Comparison of ENCODE assay signal across 2 cellular contexts in genomic region chr15:41494922-41495735, GRCh38.
TF ChIP-seq lines count a peak whose summit lies in the region.

No MANE protein-coding gene starts in this region.

TF ChIP-seq in SK-N-SH, 30 proteins besides CTCF, POLR2A, EP300 and RAD21 (continued from another document):
- TF ChIP-seq TEAD4 (IDR thresholded peaks at IDR 0.05; ENCODE audit: borderline replicate concordance, insufficient read depth) (no peak), MEF2A (IDR thresholded peaks at IDR 0.05; ENCODE audit: borderline replicate concordance, low read depth) (no peak), ELF1 (IDR thresholded peaks at IDR 0.05) (no peak), USF2 (IDR thresholded peaks at IDR 0.05; ENCODE audit: borderline replicate concordance, low read depth, low read length) (no peak), POLR2AphosphoS5 (IDR thresholded peaks at IDR 0.05; ENCODE audit: low read depth, low read length) (no peak), FOSL2 (IDR thresholded peaks at IDR 0.05; ENCODE audit: borderline replicate concordance, low read depth) (no peak), FOXJ3 (CRISPR knock-in tag; IDR thresholded peaks at IDR 0.05) (no peak)

TF ChIP-seq in SK-N-SH treated with all-trans-retinoic acid at 6 μM for 48 hours, 23 proteins besides CTCF, POLR2A, EP300 and RAD21 (continued from another document):
- no peak for TF ChIP-seq TSHZ2 (CRISPR knock-in tag; IDR thresholded peaks at IDR 0.05)
- no peak for TF ChIP-seq CSDC2 (CRISPR knock-in tag; IDR thresholded peaks at IDR 0.05)
- TF ChIP-seq SNAI2 (CRISPR knock-in tag; IDR thresholded peaks at IDR 0.05): no peak
- TF ChIP-seq CREB5 (CRISPR knock-in tag; IDR thresholded peaks at IDR 0.05; ENCODE audit: low read depth): no peak
- no peak for TF ChIP-seq TCF4 (CRISPR knock-in tag; IDR thresholded peaks at IDR 0.05; ENCODE audit: borderline replicate concordance)
